Comparison of ENCODE assay signal across 8 cellular contexts in genomic region chr3:130892759-130893239, GRCh38. TPM values are rescaled to one million over a fixed set of nuclear protein-coding genes. Genes with fewer than 3 reads are reported as not detected.
DNase-seq lines count a peak whose midpoint lies in the region; ATAC-seq, FAIRE-seq and TF ChIP-seq lines count a peak whose summit lies in the region.

No MANE protein-coding gene starts in this region.

- H3K36me3 ChIP-seq in bronchial epithelial cell (ENCODE audit: control insufficient read depth, insufficient read depth, low read length), result no peaks in the 10 kb centered on the region

- no peak for FAIRE-seq in bronchial epithelial cell (lab: Jason Lieb, UNC)

- TF ChIP-seq CTCF in bronchial epithelial cell (IDR thresholded peaks at IDR 0.05; ENCODE audit: insufficient read depth, low read length, severe bottlenecking), result peak; percentile 73

- DNase-seq in 8988T (peak; percentile 36), NCI-H2029 (lab: John Stamatoyannopoulos, UW) (peak; percentile 39), T-helper 9 cell (peak; percentile 33), bronchial epithelial cell (ENCODE audit: low read depth) (peak; percentile 80), inferior parietal cortex (ENCODE audit: extremely low spot score) (peak; percentile 93)
- peak; percentile 19 to 45 for DNase-seq in stimulated activated CD4-positive, alpha-beta T cell treated with anti-CD3 and anti-CD28 coated beads, Interleukin-12 subunit alpha, Interleukin-12 subunit beta, amount 100 ng/mL, for 24 hours (ENCODE audit: low read depth in 2 of 2)

- no peaks in the 10 kb centered on the region for H3K27me3 ChIP-seq in bronchial epithelial cell (ENCODE audit: control insufficient read depth, insufficient read depth, low read length)

- H3K4me3 ChIP-seq in bronchial epithelial cell (ENCODE audit: low read depth, low read length), result peak overlapping the region; percentile 79

- ATAC-seq in GM18499 (IDR thresholded peaks at IDR 0.05; ENCODE audit: insufficient read depth, unreplicated experiment) (peak; percentile 32), HG03039 (IDR thresholded peaks at IDR 0.05; ENCODE audit: unreplicated experiment) (peak; percentile 32)

RNA-seq across cellular contexts. Expression of gene ATP2C1, which starts 1.1 kb away (rescaled TPM):
- 96.9 and 149 TPM in 2 replicates for total RNA-seq in bronchial epithelial cell

Comparison
In these comparisons a context has a peak if more than half of its experiments do, and no peak if none do; other contexts are left out.
1. Peak in every context shown above with its lines: DNase-seq, ATAC-seq and H3K4me3 ChIP-seq.
2. DNase-seq: peak in every context shown above with its lines; median percentile 93 in inferior parietal cortex; 80 in bronchial epithelial cell; 39 in NCI-H2029; 36 in 8988T; 33 in T-helper 9 cell; 32 in stimulated activated CD4-positive, alpha-beta T cell treated with anti-CD3 and anti-CD28 coated beads, Interleukin-12 subunit alpha, Interleukin-12 subunit beta, amount 100 ng/mL, for 24 hours.